20 cellular contexts compared by ENCODE assay signal in genomic region chr5:156589859-156590216, GRCh38.
A peak's percentile ranks its signal among the peaks of the same experiment; 100 is the strongest.
DNase-seq lines count a peak whose midpoint lies in the region; ATAC-seq and TF ChIP-seq lines count a peak whose summit lies in the region.
"Had no signal": no experiment of that assay in that cellular context is flagged by ENCODE, and none has a peak within 500 bp of the region (broad histone marks: within the 10 kb centered on the region; RNA-seq: fewer than 3 reads in every experiment).

No MANE protein-coding gene starts in this region.

- DNase-seq in Ammon's horn (ENCODE audit: low spot score) (peak; percentile 89), globus pallidus (ENCODE audit: low spot score) (peak; percentile 90), NAMALWA (ENCODE audit: low spot score) (no peak), NCI-H526 (lab: John Stamatoyannopoulos, UW) (no peak), left colon (no peak)
- DNase-seq: 8988T; CD8-positive, alpha-beta memory T cell; DND-41; GOT3; KG1; NCI-H1436; NCI-H2029; NCI-H2171; NCI-H446; NCI-H774; PC-3 had no signal

- no peak for TF ChIP-seq CTCF in nephron (IDR thresholded peaks at IDR 0.05; ENCODE audit: unreplicated experiment in 3 of 3)

- H3K27me3 Mint-ChIP-seq in nephron (ENCODE audit: low read depth): no peaks in the 10 kb centered on the region

- no peak overlapping the region for H3K4me3 Mint-ChIP-seq in nephron
- H3K4me3 Mint-ChIP-seq: CD8-positive, alpha-beta memory T cell had no signal

- no peaks in the 10 kb centered on the region for H3K36me3 Mint-ChIP-seq in nephron (ENCODE audit: low read depth)
- H3K36me3 Mint-ChIP-seq: CD8-positive, alpha-beta memory T cell had no signal

- ATAC-seq in left colon (no peak), HG03521 (IDR thresholded peaks at IDR 0.05; ENCODE audit: unreplicated experiment) (no peak)
- ATAC-seq: HepG2, PC-3 had no signal

- intact Hi-C loops in left colon (cut with DNase I, micrococcal nuclease): no loop called here

- H3K9me3 Mint-ChIP-seq in nephron: no peaks in the 10 kb centered on the region

- peak overlapping the region in 2 of 3 experiments; percentile 69 to 77 for H3K27ac Mint-ChIP-seq in nephron
- H3K27ac Mint-ChIP-seq: CD8-positive, alpha-beta memory T cell had no signal

- peak overlapping the region; percentile 97 for H3K27ac ChIP-seq in angular gyrus (ENCODE audit: low read depth, low read length)

- peaks cover 66% of the 10 kb centered on the region for H3K4me1 Mint-ChIP-seq in nephron
- H3K4me1 Mint-ChIP-seq: CD8-positive, alpha-beta memory T cell had no signal

Comparison
In these comparisons a context has a peak if more than half of its experiments do, and no peak if none do; other contexts are left out.
1. DNase-seq: peak in Ammon's horn (single experiment) and globus pallidus (single experiment); none in NAMALWA (single experiment), NCI-H526 (0 of 2) and left colon (0 of 2).